Comparison of ENCODE assay signal across 9 cellular contexts in the genomic region with DNA sequence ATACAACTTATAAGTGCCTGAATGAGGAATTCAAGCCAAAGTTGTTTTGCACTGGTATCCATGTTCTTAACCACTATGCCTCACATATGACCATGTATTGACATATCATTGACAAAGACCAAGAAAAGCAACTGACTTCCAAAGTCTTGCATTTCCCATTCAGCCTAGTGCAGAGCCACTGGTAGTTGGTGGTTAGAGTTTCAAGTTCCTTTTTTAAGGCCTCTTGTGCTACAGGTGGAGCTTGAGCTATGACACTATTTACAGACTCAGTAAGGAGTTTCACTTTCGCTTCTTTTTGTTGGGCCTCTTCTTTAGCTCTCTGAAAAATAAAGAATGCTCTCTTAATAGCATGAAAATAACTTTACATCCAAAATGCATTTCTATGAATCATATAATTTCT.
A peak's percentile ranks its signal among the peaks of the same experiment; 100 is the strongest.
DNase-seq lines count a peak whose midpoint lies in the region; ATAC-seq and TF ChIP-seq lines count a peak whose summit lies in the region.
"Had no signal": no experiment of that assay in that cellular context is flagged by ENCODE, and none has a peak within 500 bp of the region (broad histone marks: within the 10 kb centered on the region; RNA-seq: fewer than 3 reads in every experiment).

No MANE protein-coding gene starts in this region.

- no peaks in the 10 kb centered on the region for H3K79me2 ChIP-seq in SK-N-SH (ENCODE audit: insufficient read depth)

- POLR2A ChIA-PET in SK-N-SH (lab: Yijun Ruan, JAX) = interaction anchor here (1.2 kb wide), 1 partner anchor 24 kb away, joined by 4 read pairs; no protein-coding TSS in a partner anchor

- no peak for TF ChIP-seq EP300 in SK-N-SH (IDR thresholded peaks at IDR 0.05; ENCODE audit: borderline replicate concordance in 1 of 2, low read depth in 1 of 2, low read length in 1 of 2)

- peak overlapping the region; percentile 47; the same call in 1 of the 2 replicates for H2AFZ ChIP-seq in SK-N-SH (ENCODE audit: low read depth)

- intact Hi-C loops in body of pancreas (cut with DNase I) = no loop called here

- H3K4me1 ChIP-seq in SK-N-SH (ENCODE audit: control insufficient read depth in 1 of 2, insufficient read depth in 2 of 2, low read depth in 1 of 2, low read length in 1 of 2) = no peaks in the 10 kb centered on the region
- no peaks in the 10 kb centered on the region for H3K4me1 ChIP-seq in body of pancreas

- H3K4me3 Mint-ChIP-seq in activated naive CD8-positive, alpha-beta T cell = peak overlapping the region; percentile 28
- H3K4me3 Mint-ChIP-seq in activated naive CD8-positive, alpha-beta T cell treated with anti-CD3 and anti-CD28 coated beads for 36 hours = no peak overlapping the region
- no peak overlapping the region for H3K4me3 Mint-ChIP-seq in progenitor cell of endocrine pancreas (ENCODE audit: low read depth)

- no peaks in the 10 kb centered on the region for H3F3A ChIP-seq in SK-N-SH (replicated peaks; ENCODE audit: insufficient read depth)

- CTCF ChIA-PET in SK-N-SH (lab: Yijun Ruan, JAX) = interaction anchor here (1.2 to 1.5 kb wide), 3 partner anchors 16 to 40 kb away, joined by 3 to 5 read pairs (median 4); no protein-coding TSS in a partner anchor

- TF ChIP-seq CTCF in SK-N-SH (IDR thresholded peaks at IDR 0.05) (no peak), body of pancreas (IDR thresholded peaks at IDR 0.05) (no peak), progenitor cell of endocrine pancreas (IDR thresholded peaks at IDR 0.05; ENCODE audit: unreplicated experiment) (no peak)

- H3K4me2 ChIP-seq in SK-N-SH = peak overlapping the region; percentile 69

- H3K27ac Mint-ChIP-seq in activated naive CD8-positive, alpha-beta T cell = no peak overlapping the region
- no peak overlapping the region for H3K27ac Mint-ChIP-seq in activated naive CD8-positive, alpha-beta T cell treated with anti-CD3 and anti-CD28 coated beads for 36 hours
- H3K27ac Mint-ChIP-seq in progenitor cell of endocrine pancreas = no peak overlapping the region

- H3K9ac ChIP-seq in SK-N-SH = no peak overlapping the region

- H3K9me2 ChIP-seq in SK-N-SH = no peaks in the 10 kb centered on the region

- peaks cover 14% of the 10 kb centered on the region for H3K4me1 Mint-ChIP-seq in activated naive CD8-positive, alpha-beta T cell (ENCODE audit: low read depth)
- peaks cover 14% of the 10 kb centered on the region for H3K4me1 Mint-ChIP-seq in activated naive CD8-positive, alpha-beta T cell treated with anti-CD3 and anti-CD28 coated beads for 36 hours
- H3K4me1 Mint-ChIP-seq in progenitor cell of endocrine pancreas (ENCODE audit: low read depth) = no peaks in the 10 kb centered on the region

- H3K9me3 Mint-ChIP-seq in activated naive CD8-positive, alpha-beta T cell (ENCODE audit: low read depth) = no peaks in the 10 kb centered on the region
- peaks cover 9% of the 10 kb centered on the region for H3K9me3 Mint-ChIP-seq in activated naive CD8-positive, alpha-beta T cell treated with anti-CD3 and anti-CD28 coated beads for 36 hours
- peaks cover 5% of the 10 kb centered on the region for H3K9me3 Mint-ChIP-seq in progenitor cell of endocrine pancreas (ENCODE audit: low read depth)

- no peak for TF ChIP-seq POLR2A in body of pancreas (IDR thresholded peaks at IDR 0.05)

- no peaks in the 10 kb centered on the region for H3K36me3 Mint-ChIP-seq in activated naive CD8-positive, alpha-beta T cell
- peaks cover 11% of the 10 kb centered on the region for H3K36me3 Mint-ChIP-seq in activated naive CD8-positive, alpha-beta T cell treated with anti-CD3 and anti-CD28 coated beads for 36 hours
- no peaks in the 10 kb centered on the region for H3K36me3 Mint-ChIP-seq in progenitor cell of endocrine pancreas (ENCODE audit: insufficient read depth)

- no peaks in the 10 kb centered on the region for H3K27me3 Mint-ChIP-seq in activated naive CD8-positive, alpha-beta T cell
- H3K27me3 Mint-ChIP-seq in activated naive CD8-positive, alpha-beta T cell treated with anti-CD3 and anti-CD28 coated beads for 36 hours = no peaks in the 10 kb centered on the region
- no peaks in the 10 kb centered on the region for H3K27me3 Mint-ChIP-seq in progenitor cell of endocrine pancreas

- H3K27me3 ChIP-seq in SK-N-SH (ENCODE audit: insufficient read depth) (no peaks in the 10 kb centered on the region), body of pancreas (no peaks in the 10 kb centered on the region)

- H3K4me3 ChIP-seq in SK-N-SH (ENCODE audit: low read depth in 2 of 2, low read length in 1 of 2) = no peak overlapping the region
- H3K4me3 ChIP-seq in body of pancreas = no peak overlapping the region
- H3K4me3 ChIP-seq: lung had no signal

- no peaks in the 10 kb centered on the region for H3K36me3 ChIP-seq in SK-N-SH (replicated peaks in 1 of 2; ENCODE audit: control insufficient read depth in 1 of 2, insufficient read depth in 2 of 2, low read length in 1 of 2)
- no peaks in the 10 kb centered on the region for H3K36me3 ChIP-seq in body of pancreas (replicated peaks in 1 of 2; ENCODE audit: insufficient read depth in 1 of 2, low read depth in 2 of 2)

- no peaks in the 10 kb centered on the region for H4K20me1 ChIP-seq in SK-N-SH (ENCODE audit: insufficient read depth)

- no peak for TF ChIP-seq RAD21 in SK-N-SH (IDR thresholded peaks at IDR 0.05; ENCODE audit: low read length)

- H3K9me3 ChIP-seq in SK-N-SH (no peaks in the 10 kb centered on the region), body of pancreas (no peaks in the 10 kb centered on the region)

- peak; percentile 99 for ATAC-seq in HG03039 (IDR thresholded peaks at IDR 0.05; ENCODE audit: unreplicated experiment)
- no peak for ATAC-seq in body of pancreas

- WGBS in SK-N-SH (ENCODE audit: low lambda C conversion rate) = 7% methylated on average over 1 of the region's 1 CpG
- WGBS in body of pancreas, 2 donors = 63 to 77% methylated on average over 1 of the region's 1 CpG

- peak overlapping the region in 1 of 2 experiments; percentile 47; a peak in 1 of 4 replicates for H3K27ac ChIP-seq in SK-N-SH (ENCODE audit: low read depth in 2 of 2, low read length in 1 of 2)
- no peak overlapping the region for H3K27ac ChIP-seq in body of pancreas

- DNase-seq in activated naive CD8-positive, alpha-beta T cell treated with anti-CD3 and anti-CD28 coated beads for 36 hours = no peak
- no peak for DNase-seq in SK-N-SH
- DNase-seq in renal cortical epithelial cell (ENCODE audit: low read depth) = peak; percentile 9
- DNase-seq in NCI-H146 treated with DMSO at 0.1 percent for 48 hours (lab: John Stamatoyannopoulos, UW; ENCODE audit: unreplicated experiment) = no peak
- no peak for DNase-seq in body of pancreas
- no peak for DNase-seq in progenitor cell of endocrine pancreas (ENCODE audit: low spot score, unreplicated experiment)

TF ChIP-seq in SK-N-SH, 30 proteins besides CTCF, POLR2A, EP300 and RAD21:
- no peak for TF ChIP-seq RXRA (IDR thresholded peaks at IDR 0.05; ENCODE audit: borderline replicate concordance, low read depth)
- TF ChIP-seq, protein P1, sequence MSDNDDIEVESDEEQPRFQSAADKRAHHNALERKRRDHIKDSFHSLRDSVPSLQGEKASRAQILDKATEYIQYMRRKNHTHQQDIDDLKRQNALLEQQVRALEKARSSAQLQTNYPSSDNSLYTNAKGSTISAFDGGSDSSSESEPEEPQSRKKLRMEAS (IDR thresholded peaks at IDR 0.05; ENCODE audit: low read depth) = no peak
- no peak for TF ChIP-seq FOSL2 (IDR thresholded peaks at IDR 0.05; ENCODE audit: borderline replicate concordance, low read depth)
- no peak for TF ChIP-seq REST (IDR thresholded peaks at IDR 0.05; ENCODE audit: low read depth, low read length)
